In the genomic region with DNA sequence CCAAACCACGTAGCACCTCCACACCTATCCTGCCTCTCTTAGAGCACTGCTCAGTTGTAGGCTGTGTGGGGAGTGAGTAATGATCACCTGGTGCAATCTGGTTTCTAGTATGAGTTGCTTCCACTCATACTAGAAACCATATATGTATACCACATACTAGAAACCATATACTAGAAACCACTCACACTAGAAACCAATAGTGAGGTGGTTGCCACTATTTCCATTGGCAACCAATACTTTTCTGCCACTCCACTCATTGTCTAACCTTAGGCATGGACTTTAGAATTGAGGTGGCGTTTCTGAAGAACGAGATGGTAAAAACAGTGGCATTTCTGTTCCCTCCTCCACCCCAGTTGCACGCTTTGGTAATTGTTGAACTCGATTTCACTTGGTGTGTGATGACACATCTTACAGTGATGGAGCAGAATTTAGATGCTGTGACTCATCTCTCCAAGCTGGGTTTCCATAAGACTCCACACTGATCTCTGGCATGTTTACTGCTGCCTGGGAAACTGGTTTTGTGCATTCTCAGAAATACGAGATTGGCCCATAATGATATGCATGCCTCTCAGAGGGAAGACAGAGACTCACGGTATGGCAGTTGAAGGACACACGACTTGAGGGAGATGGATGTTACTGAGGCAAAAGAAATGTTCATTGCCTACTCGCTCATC, we compare ENCODE assay signal across 8 cellular contexts.
DNase-seq lines count a peak whose midpoint lies in the region; ATAC-seq, FAIRE-seq and TF ChIP-seq lines count a peak whose summit lies in the region.

No MANE protein-coding gene starts in this region.

- no peaks in the 10 kb centered on the region for H3K4me1 ChIP-seq in small intestine (ENCODE audit: control insufficient read depth in 2 of 2, insufficient read depth in 1 of 2, low read depth in 1 of 2, low read length in 1 of 2)

- no peaks in the 10 kb centered on the region for H3K9me3 ChIP-seq in small intestine (ENCODE audit: control insufficient read depth, low read depth)

- H3K4me3 ChIP-seq in epithelial cell of proximal tubule (ENCODE audit: low read depth, low read length), result no peak overlapping the region
- H3K4me3 ChIP-seq in small intestine (ENCODE audit: low read depth in 1 of 2, low read length in 2 of 2), result no peak overlapping the region

- 56 to 65% (median 63%) methylated on average over 9 of the region's 9 CpGs for WGBS in small intestine, 3 donors

- H3K36me3 ChIP-seq in small intestine (ENCODE audit: control insufficient read depth in 2 of 2, insufficient read depth in 2 of 2, low read length in 2 of 2), result no peaks in the 10 kb centered on the region

- FAIRE-seq in small intestine (lab: Jason Lieb, UNC), result no peak

- peak; percentile 97 for ATAC-seq in GM18499 (IDR thresholded peaks at IDR 0.05; ENCODE audit: insufficient read depth, unreplicated experiment)
- ATAC-seq in GM21576 (IDR thresholded peaks at IDR 0.05; ENCODE audit: unreplicated experiment), result peak; percentile 93

- H3K27me3 ChIP-seq in small intestine (ENCODE audit: control insufficient read depth in 2 of 2, insufficient read depth in 2 of 2, low read length in 2 of 2), result no peaks in the 10 kb centered on the region

- no peak overlapping the region for H3K27ac ChIP-seq in small intestine (ENCODE audit: low read depth in 1 of 2, low read length in 1 of 2)

- peak; percentile 58 for DNase-seq in HS-27A (ENCODE audit: low read depth)
- peak; percentile 100 for DNase-seq in epithelial cell of proximal tubule (ENCODE audit: low read depth)
- DNase-seq in NCI-H1092 treated with DMSO at 0.1 percent for 48 hours (lab: John Stamatoyannopoulos, UW), result no peak
- no peak for DNase-seq in small intestine
- no peak for DNase-seq in NCI-H1105 (lab: John Stamatoyannopoulos, UW)
- DNase-seq in activated effector memory CD4-positive, alpha-beta T cell treated with Interleukin-2 at 50 U/mL for 16 hours, result no peak

- no peak for TF ChIP-seq CTCF in epithelial cell of proximal tubule (conservative IDR thresholded peaks at IDR 0.05; ENCODE audit: low read depth, low read length)

Comparison
In these comparisons a context has a peak if more than half of its experiments do, and no peak if none do; other contexts are left out.
1. DNase-seq: peak in HS-27A (single experiment) and epithelial cell of proximal tubule (single experiment); none in NCI-H1092 treated with DMSO at 0.1 percent for 48 hours (single experiment), small intestine (single experiment), NCI-H1105 (single experiment) and activated effector memory CD4-positive, alpha-beta T cell treated with Interleukin-2 at 50 U/mL for 16 hours (single experiment).